2 cellular contexts compared by ENCODE assay signal in the genomic region with DNA sequence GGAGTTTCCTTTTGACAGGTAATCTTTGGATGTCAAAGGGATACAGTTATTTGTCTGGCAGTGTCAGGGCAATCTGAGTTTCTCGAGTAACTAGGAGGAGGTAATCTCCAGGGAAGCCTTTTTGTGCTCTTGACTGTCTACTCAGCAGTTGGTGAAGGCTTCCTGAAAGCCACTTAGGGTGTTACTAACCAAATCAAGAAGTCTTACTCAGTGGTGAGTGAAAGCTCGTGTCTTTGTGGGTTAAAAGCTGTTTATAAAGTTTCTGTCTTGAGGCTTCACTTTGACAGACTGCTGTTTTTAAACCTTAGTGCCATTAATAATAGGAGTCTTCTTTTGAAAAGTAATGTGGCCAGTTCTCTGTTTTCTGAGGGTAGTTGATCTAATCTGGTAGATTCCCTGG.
TF ChIP-seq lines count a peak whose summit lies in the region.

No MANE protein-coding gene starts in this region.

TF ChIP-seq in H1, 55 proteins besides CTCF, POLR2A, EP300 and RAD21 (continued from another document):
- TF ChIP-seq POLR2AphosphoS5 (IDR thresholded peaks at IDR 0.05; ENCODE audit: low read depth, low read length) (no peak), E2F6 (IDR thresholded peaks at IDR 0.05) (no peak), CBX5 (IDR thresholded peaks at IDR 0.05; ENCODE audit: low read depth, low read length) (no peak), EGR1 (IDR thresholded peaks at IDR 0.05; ENCODE audit: borderline replicate concordance, low read depth, low read length) (no peak), TCF12 (IDR thresholded peaks at IDR 0.05; ENCODE audit: low read depth, low read length) (no peak), NANOG (IDR thresholded peaks at IDR 0.05; ENCODE audit: insufficient read depth, low read depth, low read length, poor library complexity, severe bottlenecking) (no peak), SIRT6 (IDR thresholded peaks at IDR 0.05; ENCODE audit: low read length) (no peak), SIX5 (IDR thresholded peaks at IDR 0.05; ENCODE audit: low read depth, low read length) (no peak), RXRA (IDR thresholded peaks at IDR 0.05; ENCODE audit: insufficient read depth, low read depth, low read length) (no peak), TEAD4 (IDR thresholded peaks at IDR 0.05; ENCODE audit: low read depth, low read length) (no peak), BCL11A (IDR thresholded peaks at IDR 0.05; ENCODE audit: low read depth in 2 of 2, low read length in 2 of 2) (no peak), TAF1 (IDR thresholded peaks at IDR 0.05; ENCODE audit: low read depth, low read length) (no peak), KDM4A (IDR thresholded peaks at IDR 0.05; ENCODE audit: low read depth, low read length, severe bottlenecking) (no peak)

TF ChIP-seq in neural cell, 6 proteins besides CTCF, POLR2A, EP300 and RAD21 (continued from another document):
- TF ChIP-seq SMC3 (conservative IDR thresholded peaks at IDR 0.05; ENCODE audit: poor library complexity) (no peak), POLR2AphosphoS5 (IDR thresholded peaks at IDR 0.05) (no peak)
- TF ChIP-seq, protein P1, sequence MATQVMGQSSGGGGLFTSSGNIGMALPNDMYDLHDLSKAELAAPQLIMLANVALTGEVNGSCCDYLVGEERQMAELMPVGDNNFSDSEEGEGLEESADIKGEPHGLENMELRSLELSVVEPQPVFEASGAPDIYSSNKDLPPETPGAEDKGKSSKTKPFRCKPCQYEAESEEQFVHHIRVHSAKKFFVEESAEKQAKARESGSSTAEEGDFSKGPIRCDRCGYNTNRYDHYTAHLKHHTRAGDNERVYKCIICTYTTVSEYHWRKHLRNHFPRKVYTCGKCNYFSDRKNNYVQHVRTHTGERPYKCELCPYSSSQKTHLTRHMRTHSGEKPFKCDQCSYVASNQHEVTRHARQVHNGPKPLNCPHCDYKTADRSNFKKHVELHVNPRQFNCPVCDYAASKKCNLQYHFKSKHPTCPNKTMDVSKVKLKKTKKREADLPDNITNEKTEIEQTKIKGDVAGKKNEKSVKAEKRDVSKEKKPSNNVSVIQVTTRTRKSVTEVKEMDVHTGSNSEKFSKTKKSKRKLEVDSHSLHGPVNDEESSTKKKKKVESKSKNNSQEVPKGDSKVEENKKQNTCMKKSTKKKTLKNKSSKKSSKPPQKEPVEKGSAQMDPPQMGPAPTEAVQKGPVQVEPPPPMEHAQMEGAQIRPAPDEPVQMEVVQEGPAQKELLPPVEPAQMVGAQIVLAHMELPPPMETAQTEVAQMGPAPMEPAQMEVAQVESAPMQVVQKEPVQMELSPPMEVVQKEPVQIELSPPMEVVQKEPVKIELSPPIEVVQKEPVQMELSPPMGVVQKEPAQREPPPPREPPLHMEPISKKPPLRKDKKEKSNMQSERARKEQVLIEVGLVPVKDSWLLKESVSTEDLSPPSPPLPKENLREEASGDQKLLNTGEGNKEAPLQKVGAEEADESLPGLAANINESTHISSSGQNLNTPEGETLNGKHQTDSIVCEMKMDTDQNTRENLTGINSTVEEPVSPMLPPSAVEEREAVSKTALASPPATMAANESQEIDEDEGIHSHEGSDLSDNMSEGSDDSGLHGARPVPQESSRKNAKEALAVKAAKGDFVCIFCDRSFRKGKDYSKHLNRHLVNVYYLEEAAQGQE (IDR thresholded peaks at IDR 0.05; ENCODE audit: borderline replicate concordance), result no peak
